Comparison of ENCODE assay signal across 8 cellular contexts in genomic region chr2:152336854-152337510, GRCh38. TPM values are rescaled to one million over a fixed set of nuclear protein-coding genes. Genes with fewer than 3 reads are reported as not detected.
DNase-seq lines count a peak whose midpoint lies in the region; ATAC-seq, FAIRE-seq and TF ChIP-seq lines count a peak whose summit lies in the region.

No MANE protein-coding gene starts in this region.

- WGBS in pancreas, 2 donors: 34 to 36% methylated on average over 12 of the region's 12 CpGs

- intact Hi-C loops in Right ventricle myocardium inferior (cut with DNase I): loop anchor here (5.0 to 10.0 kb wide), 6 partner anchors 70 to 302 kb away; partner anchors contain the start of gene STAM2
- intact Hi-C loops in cardiac septum (cut with DNase I): loop anchor here (5.0 to 10.0 kb wide), 4 partner anchors 80 to 378 kb away; partner anchors contain the start of genes ARL6IP6 and PRPF40A
- intact Hi-C loops in pancreas (cut with DNase I): no loop called here

- peak overlapping the region; percentile 36 to 85 (median 67) for H3K27ac ChIP-seq in pancreas

- no peaks in the 10 kb centered on the region for H3K27me3 ChIP-seq in pancreas

- H3K4me1 ChIP-seq in pancreas: peaks cover 0 to 5% (median 0%) of the 10 kb centered on the region in 3 donors

- H3K4me3 ChIP-seq in WI38 (ENCODE audit: low read depth, low read length) (peak overlapping the region; percentile 85), foreskin fibroblast (ENCODE audit: low read depth in 1 of 2, low read length in 2 of 2) (peak overlapping the region; percentile 69 to 77), pancreas (peak overlapping the region; percentile 75 to 96 (median 95))

- no peak for FAIRE-seq in pancreas (lab: Jason Lieb, UNC)

- H3K36me3 ChIP-seq in pancreas: no peaks in the 10 kb centered on the region

- DNase-seq in Right ventricle myocardium inferior (ENCODE audit: missing footprints) (no peak), cardiac septum (ENCODE audit: low spot score) (no peak), foreskin fibroblast (peak in 1 of 2 donors; percentile 52), pancreas (peak in 1 of 6 donors; percentile 20), NCI-H2196 (lab: John Stamatoyannopoulos, UW; ENCODE audit: unreplicated experiment) (no peak), SHP77 treated with DMSO at 0.1 percent for 48 hours (lab: John Stamatoyannopoulos, UW) (no peak)

- no peaks in the 10 kb centered on the region for H3K9me3 ChIP-seq in pancreas

- TF ChIP-seq CTCF in WI38 (IDR thresholded peaks at IDR 0.05; ENCODE audit: low read depth, low read length): no peak
- TF ChIP-seq CTCF in foreskin fibroblast (IDR thresholded peaks at IDR 0.05; ENCODE audit: low read depth, low read length): no peak
- no peak for TF ChIP-seq CTCF in pancreas (IDR thresholded peaks at IDR 0.05)

- peak; percentile 7 for ATAC-seq in Right ventricle myocardium inferior
- peak in 1 of 4 donors; percentile 3 for ATAC-seq in pancreas
- ATAC-seq in HG03159 (IDR thresholded peaks at IDR 0.05; ENCODE audit: unreplicated experiment): no peak

RNA-seq across cellular contexts. Expression of gene FMNL2, which starts 2.0 kb away (rescaled TPM):
- total RNA-seq in Right ventricle myocardium inferior: 7.2 TPM
- 6.2 TPM for total RNA-seq in cardiac septum
- total RNA-seq in pancreas: 10 to 100 TPM in 3 of 6 donors, 1 to 10 TPM in 3; 7.5 to 22.3 (median 9.4) TPM
- polyA plus RNA-seq in pancreas: 10 to 100 TPM; 11.9 to 13.3 TPM

Comparison
In these comparisons a context has a peak if more than half of its experiments do, and no peak if none do; other contexts are left out.
1. intact Hi-C loops: an anchor here in Right ventricle myocardium inferior (5.0 to 10.0 kb wide) and cardiac septum (5.0 to 10.0 kb wide); none called in pancreas.